In genomic region chr19:35702223-35703012, GRCh38 we compare ENCODE assay signal across 9 cellular contexts. TPM values are rescaled to one million over a fixed set of nuclear protein-coding genes. Genes with fewer than 3 reads are reported as not detected.
DNase-seq lines count a peak whose midpoint lies in the region; ATAC-seq and TF ChIP-seq lines count a peak whose summit lies in the region.
"Had no signal": no experiment of that assay in that cellular context is flagged by ENCODE, and none has a peak within 500 bp of the region (broad histone marks: within the 10 kb centered on the region; RNA-seq: fewer than 3 reads in every experiment).

No MANE protein-coding gene starts in this region.

- H3K9me3 Mint-ChIP-seq in CD14-positive monocyte = peaks cover 0 to 12% (median 3%) of the 10 kb centered on the region in 7 donors
- H3K9me3 Mint-ChIP-seq in activated CD4-positive, alpha-beta memory T cell treated with anti-CD3 and anti-CD28 coated beads for 36 hours = no peaks in the 10 kb centered on the region

- H3K27me3 ChIP-seq in lung (ENCODE audit: control insufficient read depth, insufficient read depth) = no peaks in the 10 kb centered on the region

- H3K4me3 ChIP-seq in lung = peak overlapping the region; percentile 39

- H3K9me3 ChIP-seq in lung (ENCODE audit: control insufficient read depth in 2 of 2, insufficient read depth in 1 of 2, low read length in 1 of 2) = no peaks in the 10 kb centered on the region

- peak overlapping the region in 1 of 2 donors; percentile 48 for H3K27ac ChIP-seq in lung (ENCODE audit: low read depth in 1 of 2, low read length in 1 of 2)

- WGBS in lung, 2 donors = 0% methylated on average over 50 of the region's 50 CpGs

- CTCF ChIA-PET in activated CD4-positive, alpha-beta memory T cell treated with anti-CD3 and anti-CD28 coated beads for 36 hours (lab: Charles Lee) = interaction anchor here (0.9 to 16.2 kb wide), 9 partner anchors 8 to 229 kb away, joined by 3 to 197 read pairs (median 5); partner anchors contain the start of gene LIN37

- POLR2A ChIA-PET in activated CD4-positive, alpha-beta memory T cell treated with anti-CD3 and anti-CD28 coated beads for 36 hours (lab: Charles Lee) = interaction anchor here (0.6 to 3.4 kb wide), 11 partner anchors 11 to 228 kb away, joined by 3 to 96 read pairs (median 3); partner anchors contain the start of genes COX6B1, IGFLR1, KMT2B and LIN37

- peak overlapping the region in 4 of 7 donors; percentile 53 to 87 (median 58) for H3K27ac Mint-ChIP-seq in CD14-positive monocyte
- peak overlapping the region; percentile 94 for H3K27ac Mint-ChIP-seq in activated CD4-positive, alpha-beta memory T cell treated with anti-CD3 and anti-CD28 coated beads for 36 hours

- peaks cover 0 to 4% of the 10 kb centered on the region in 2 donors for H3K36me3 Mint-ChIP-seq in CD14-positive monocyte
- H3K36me3 Mint-ChIP-seq in activated CD4-positive, alpha-beta memory T cell treated with anti-CD3 and anti-CD28 coated beads for 36 hours = peaks cover 2% of the 10 kb centered on the region

- H3K4me1 ChIP-seq in lung (ENCODE audit: control insufficient read depth in 2 of 2, insufficient read depth in 2 of 2, low read length in 2 of 2) = no peaks in the 10 kb centered on the region

- no peaks in the 10 kb centered on the region for H3K36me3 ChIP-seq in lung (ENCODE audit: control insufficient read depth in 2 of 2, insufficient read depth in 2 of 2, low read length in 2 of 2)

- TF ChIP-seq CTCF in CD14-positive monocyte (IDR thresholded peaks at IDR 0.05) (no peak), lung (IDR thresholded peaks at IDR 0.05; ENCODE audit: control extremely low read depth, extremely low read depth) (no peak)

- DNase-seq in CD14-positive monocyte (ENCODE audit: low spot score) = peak; percentile 84
- peak; percentile 98 for DNase-seq in NCI-H748 treated with DMSO at 0.1 percent for 48 hours (lab: John Stamatoyannopoulos, UW)
- DNase-seq in activated CD4-positive, alpha-beta memory T cell treated with anti-CD3 and anti-CD28 coated beads for 36 hours = peak; percentile 97
- peak; percentile 89 for DNase-seq in effector CD4-positive, alpha-beta T cell
- DNase-seq in lung (ENCODE audit: low spot score) = peak; percentile 96
- DNase-seq in stimulated activated CD4-positive, alpha-beta T cell treated with anti-CD3 and anti-CD28 coated beads, TNF-alpha, amount 100 ng/mL, for 24 hours (ENCODE audit: low read depth in 3 of 3) = peak; percentile 83 to 94 (median 91)

- H3K27me3 Mint-ChIP-seq in CD14-positive monocyte (ENCODE audit: low read depth in 3 of 3) = peaks cover 29 to 37% (median 33%) of the 10 kb centered on the region in 3 donors
- no peaks in the 10 kb centered on the region for H3K27me3 Mint-ChIP-seq in activated CD4-positive, alpha-beta memory T cell treated with anti-CD3 and anti-CD28 coated beads for 36 hours

- intact Hi-C loops in CD14-positive monocyte (cut with micrococcal nuclease) = no loop called here
- intact Hi-C loops in activated CD4-positive, alpha-beta memory T cell treated with anti-CD3 and anti-CD28 coated beads for 36 hours (cut with micrococcal nuclease) = loop anchor here (1.0 kb wide), 1 partner anchor 9 kb away; no protein-coding TSS in a partner anchor

- ATAC-seq in GM19395 (IDR thresholded peaks at IDR 0.05; ENCODE audit: unreplicated experiment) = peak; percentile 92
- ATAC-seq in HG03558 (IDR thresholded peaks at IDR 0.05; ENCODE audit: extremely low read depth, unreplicated experiment) = peak; percentile 88
- peak; percentile 98 for ATAC-seq in lung (ENCODE audit: insufficient read depth, low FRiP score)

- peak overlapping the region; percentile 85 to 99 for H3K4me3 Mint-ChIP-seq in CD14-positive monocyte
- peak overlapping the region; percentile 93 for H3K4me3 Mint-ChIP-seq in activated CD4-positive, alpha-beta memory T cell treated with anti-CD3 and anti-CD28 coated beads for 36 hours

- peaks cover 9% of the 10 kb centered on the region for H3K4me1 Mint-ChIP-seq in CD14-positive monocyte
- H3K4me1 Mint-ChIP-seq in activated CD4-positive, alpha-beta memory T cell treated with anti-CD3 and anti-CD28 coated beads for 36 hours (ENCODE audit: low read depth) = peaks cover 3% of the 10 kb centered on the region

RNA-seq across cellular contexts. Expression of gene ZBTB32, which starts 1.9 kb away (rescaled TPM):
- polyA plus RNA-seq in CD14-positive monocyte = not detected
- total RNA-seq in activated CD4-positive, alpha-beta memory T cell treated with anti-CD3 and anti-CD28 coated beads for 36 hours = 100 to 1,000 TPM; 226 to 228 TPM
- total RNA-seq in lung = under 1 TPM; 0.28 to 0.63 TPM
- under 1 TPM; 0.22 to 0.50 TPM for polyA plus RNA-seq in lung
- total RNA-seq: temporal lobe had no signal

RNA-seq across cellular contexts. Expression of gene KMT2B, which starts 15.4 kb away (rescaled TPM):
- polyA plus RNA-seq in CD14-positive monocyte (under 1 TPM; 0.32 to 0.65 TPM), lung (10 to 100 TPM; 21.7 to 30.0 TPM)
- total RNA-seq in activated CD4-positive, alpha-beta memory T cell treated with anti-CD3 and anti-CD28 coated beads for 36 hours = 10 to 100 TPM; 47.0 to 54.2 TPM
- 10 to 100 TPM; 24.9 to 41.0 TPM for total RNA-seq in lung

RNA-seq across cellular contexts. Expression of gene UPK1A, which starts 36.1 kb away (rescaled TPM):
- polyA plus RNA-seq in CD14-positive monocyte = not detected
- total RNA-seq in activated CD4-positive, alpha-beta memory T cell treated with anti-CD3 and anti-CD28 coated beads for 36 hours = 1 to 10 TPM in 1 of 2 experiments, under 1 TPM in 1; 0.90 to 1.0 TPM
- not detected for total RNA-seq in lung
- under 1 TPM in 1 of 2 donors, not detected in 1; 0.03 TPM for polyA plus RNA-seq in lung
- total RNA-seq: temporal lobe had no signal

RNA-seq across cellular contexts. Expression of gene IGFLR1, which starts 39.8 kb away (rescaled TPM):
- polyA plus RNA-seq in CD14-positive monocyte = 100 to 1,000 TPM; 119 to 144 TPM
- 10 to 100 TPM; 90.1 to 92.8 TPM for total RNA-seq in activated CD4-positive, alpha-beta memory T cell treated with anti-CD3 and anti-CD28 coated beads for 36 hours
- 10 to 100 TPM in 1 of 2 donors, 1 to 10 TPM in 1; 3.8 to 32.3 TPM for total RNA-seq in lung
- polyA plus RNA-seq in lung = 10 to 100 TPM; 19.6 to 72.5 TPM

RNA-seq across cellular contexts. Expression of gene U2AF1L4, which starts 42.8 kb away (rescaled TPM):
- polyA plus RNA-seq in CD14-positive monocyte (1 to 10 TPM; 6.2 to 8.7 TPM), lung (10 to 100 TPM; 13.0 to 25.5 TPM)
- total RNA-seq in activated CD4-positive, alpha-beta memory T cell treated with anti-CD3 and anti-CD28 coated beads for 36 hours = 10 to 100 TPM; 34.6 to 37.8 TPM
- total RNA-seq in lung = 10 to 100 TPM; 14.0 to 21.6 TPM

Comparison
In these comparisons a context has a peak if more than half of its experiments do, and no peak if none do; other contexts are left out.
1. RNA of gene ZBTB32, which starts 1.9 kb away (total RNA-seq): 226 to 228 TPM in activated CD4-positive, alpha-beta memory T cell treated with anti-CD3 and anti-CD28 coated beads for 36 hours; 0.28 to 0.63 TPM in lung; every median in the first group is over 100 times any median in the second.
2. Peak in every context shown above with its lines, with median percentiles within 50 percentile points of each other: DNase-seq and ATAC-seq.